In genomic region chr4:155497306-155497705, GRCh38 we compare ENCODE assay signal across 1 cellular context.
TF ChIP-seq lines count a peak whose summit lies in the region.

No MANE protein-coding gene starts in this region.

TF ChIP-seq in H1, 55 proteins besides CTCF, POLR2A, EP300 and RAD21:
- TF ChIP-seq FOSL1 (IDR thresholded peaks at IDR 0.05; ENCODE audit: insufficient read depth, low read depth, low read length) (no peak), ASH2L (IDR thresholded peaks at IDR 0.05; ENCODE audit: low read length) (no peak), CREB1 (IDR thresholded peaks at IDR 0.05) (no peak), CEBPB (IDR thresholded peaks at IDR 0.05; ENCODE audit: low read depth, low read length) (no peak)
